In genomic region chr5:107673368-107674136, GRCh38 we compare ENCODE assay signal across 8 cellular contexts. TPM values are rescaled to one million over a fixed set of nuclear protein-coding genes. Genes with fewer than 3 reads are reported as not detected.
A peak's percentile ranks its signal among the peaks of the same experiment; 100 is the strongest.
DNase-seq lines count a peak whose midpoint lies in the region; ATAC-seq and TF ChIP-seq lines count a peak whose summit lies in the region.

No MANE protein-coding gene starts in this region.

- peak overlapping the region; percentile 65 for H3K4me3 Mint-ChIP-seq in activated T-helper 17 cell treated with anti-CD3 and anti-CD28 coated beads, Interleukin-2, amount 50 U/mL, for 72 hours
- peak overlapping the region; percentile 79 to 97 (median 87) for H3K4me3 Mint-ChIP-seq in naive thymus-derived CD8-positive, alpha-beta T cell
- peak overlapping the region; percentile 79 for H3K4me3 Mint-ChIP-seq in stimulated activated naive B cell treated with anti-CD40 and anti-IgM and Interleukin-4, amounts not matched to agents 10 μg/mL and 1 μg/mL and 100 μg/mL, for 72 hours

- in situ Hi-C loops in Panc1 (cut with HindIII; ENCODE audit: low pct_unique_long_range_greater_than_20kb, low sequenced_read_pairs) = no loop called here

- peak overlapping the region; percentile 83 to 86 for H3K4me3 ChIP-seq in Panc1 (ENCODE audit: low read depth in 2 of 2, low read length in 2 of 2)
- H3K4me3 ChIP-seq in fibroblast of lung (replicated peaks in 1 of 4; ENCODE audit: control extremely low read depth in 1 of 4, insufficient read depth in 1 of 4, low read depth in 3 of 4, low read length in 4 of 4) = peak overlapping the region; percentile 71 to 76 (median 74)

- no peak for TF ChIP-seq EP300 in Ishikawa (IDR thresholded peaks at IDR 0.05; ENCODE audit: borderline replicate concordance)

- H3K27me3 ChIP-seq in Panc1 (ENCODE audit: control insufficient read depth, insufficient read depth, low read length) (no peaks in the 10 kb centered on the region; the same call in 1 of the 2 replicates), fibroblast of lung (ENCODE audit: control insufficient read depth, insufficient read depth, low read length) (no peaks in the 10 kb centered on the region)

- H3K4me1 ChIP-seq in Panc1 (ENCODE audit: control insufficient read depth, insufficient read depth, low read length) = peaks cover 2% of the 10 kb centered on the region
- no peaks in the 10 kb centered on the region for H3K4me1 ChIP-seq in fibroblast of lung (ENCODE audit: control insufficient read depth, extremely low read depth, insufficient read depth, low read length)

- peak overlapping the region; percentile 96 for H3K4me2 ChIP-seq in fibroblast of lung (ENCODE audit: extremely low read depth, insufficient read depth, low read length)

- ATAC-seq in GM21717 (IDR thresholded peaks at IDR 0.05; ENCODE audit: unreplicated experiment) (peak; percentile 82), Panc1 (peak; percentile 64)
- peak; percentile 81 for ATAC-seq in activated T-helper 17 cell treated with anti-CD3 and anti-CD28 coated beads, Interleukin-2, amount 50 U/mL, for 72 hours (replicated peaks)
- peak; percentile 69 to 81 for ATAC-seq in naive thymus-derived CD8-positive, alpha-beta T cell
- ATAC-seq in stimulated activated naive B cell treated with anti-CD40 and anti-IgM and Interleukin-4, amounts not matched to agents 10 μg/mL and 1 μg/mL and 100 μg/mL, for 72 hours (replicated peaks) = peak; percentile 82 to 83

- CTCF ChIA-PET in Panc1 (lab: Charles Lee) = no interaction called here

- H3K27me3 Mint-ChIP-seq in activated T-helper 17 cell treated with anti-CD3 and anti-CD28 coated beads, Interleukin-2, amount 50 U/mL, for 72 hours = peaks cover 53% of the 10 kb centered on the region
- peaks cover 27 to 75% (median 57%) of the 10 kb centered on the region in 5 donors for H3K27me3 Mint-ChIP-seq in naive thymus-derived CD8-positive, alpha-beta T cell
- peaks cover 63 to 73% of the 10 kb centered on the region in 2 donors for H3K27me3 Mint-ChIP-seq in stimulated activated naive B cell treated with anti-CD40 and anti-IgM and Interleukin-4, amounts not matched to agents 10 μg/mL and 1 μg/mL and 100 μg/mL, for 72 hours

- TF ChIP-seq CTCF in Panc1 (IDR thresholded peaks at IDR 0.05) = peak; percentile 97
- peak; percentile 98 to 99 for TF ChIP-seq CTCF in fibroblast of lung (conservative IDR thresholded peaks at IDR 0.05 in 1 of 2, IDR thresholded peaks at IDR 0.05 in 1 of 2; ENCODE audit: low read depth in 1 of 2, low read length in 2 of 2)

- H4K20me1 ChIP-seq in fibroblast of lung (ENCODE audit: control insufficient read depth, extremely low read depth, insufficient read depth, low read length) = no peaks in the 10 kb centered on the region

- H3K27ac ChIP-seq in Panc1 (ENCODE audit: low read length) (peak overlapping the region; percentile 92), fibroblast of lung (ENCODE audit: insufficient read depth, low read length) (peak overlapping the region; percentile 62)

- no TSS peak for BruUV-seq in Panc1 (replicated peaks; lab: Mats Ljungman, UMichigan)

- no peak overlapping the region for H3K27ac Mint-ChIP-seq in activated T-helper 17 cell treated with anti-CD3 and anti-CD28 coated beads, Interleukin-2, amount 50 U/mL, for 72 hours
- peak overlapping the region in 1 of 10 donors; percentile 75 for H3K27ac Mint-ChIP-seq in naive thymus-derived CD8-positive, alpha-beta T cell
- no peak overlapping the region for H3K27ac Mint-ChIP-seq in stimulated activated naive B cell treated with anti-CD40 and anti-IgM and Interleukin-4, amounts not matched to agents 10 μg/mL and 1 μg/mL and 100 μg/mL, for 72 hours

- POLR2A ChIA-PET in Panc1 (lab: Charles Lee) = no interaction called here
- POLR2A ChIA-PET in naive thymus-derived CD8-positive, alpha-beta T cell (lab: Charles Lee) = no interaction called here

- DNase-seq in DMS53 (lab: John Stamatoyannopoulos, UW) (peak; percentile 97), Panc1 (ENCODE audit: low read depth, low spot score) (no peak), fibroblast of lung (ENCODE audit: low read depth in 2 of 2) (peak; percentile 81 to 93)
- DNase-seq in naive thymus-derived CD8-positive, alpha-beta T cell = peak; percentile 26 to 69 (median 52)
- DNase-seq in stimulated activated naive B cell treated with anti-CD40 and anti-IgM and Interleukin-4, amounts not matched to agents 10 μg/mL and 1 μg/mL and 100 μg/mL, for 72 hours = peak; percentile 55

- H3K9ac ChIP-seq in fibroblast of lung (ENCODE audit: insufficient read depth, low read length) = no peak overlapping the region

- TF ChIP-seq RAD21 in Ishikawa (IDR thresholded peaks at IDR 0.05; ENCODE audit: low read depth) = peak; percentile 97

- no peaks in the 10 kb centered on the region for H3K36me3 Mint-ChIP-seq in activated T-helper 17 cell treated with anti-CD3 and anti-CD28 coated beads, Interleukin-2, amount 50 U/mL, for 72 hours (ENCODE audit: low read depth)
- H3K36me3 Mint-ChIP-seq in naive thymus-derived CD8-positive, alpha-beta T cell = peaks cover 0 to 6% (median 0%) of the 10 kb centered on the region in 3 donors
- peaks cover 0 to 5% of the 10 kb centered on the region in 2 donors for H3K36me3 Mint-ChIP-seq in stimulated activated naive B cell treated with anti-CD40 and anti-IgM and Interleukin-4, amounts not matched to agents 10 μg/mL and 1 μg/mL and 100 μg/mL, for 72 hours

- intact Hi-C loops in Panc1 (cut with micrococcal nuclease; ENCODE audit: unreplicated experiment) = loop anchor here (5.0 to 10.0 kb wide), 2 partner anchors 101 to 559 kb away; no protein-coding TSS in a partner anchor

- H3K9me3 ChIP-seq in Panc1 (ENCODE audit: control insufficient read depth, insufficient read depth, low read depth, low read length) (no peaks in the 10 kb centered on the region), fibroblast of lung (ENCODE audit: control insufficient read depth, insufficient read depth, low read depth, low read length) (no peaks in the 10 kb centered on the region)

- no peaks in the 10 kb centered on the region for H3K9me3 Mint-ChIP-seq in activated T-helper 17 cell treated with anti-CD3 and anti-CD28 coated beads, Interleukin-2, amount 50 U/mL, for 72 hours
- H3K9me3 Mint-ChIP-seq in naive thymus-derived CD8-positive, alpha-beta T cell = peaks cover 0 to 2% (median 0%) of the 10 kb centered on the region in 9 donors
- no peaks in the 10 kb centered on the region for H3K9me3 Mint-ChIP-seq in stimulated activated naive B cell treated with anti-CD40 and anti-IgM and Interleukin-4, amounts not matched to agents 10 μg/mL and 1 μg/mL and 100 μg/mL, for 72 hours

- peaks cover 2% of the 10 kb centered on the region for H3K79me2 ChIP-seq in fibroblast of lung (ENCODE audit: control insufficient read depth, insufficient read depth, low read length)

- H3K4me1 Mint-ChIP-seq in activated T-helper 17 cell treated with anti-CD3 and anti-CD28 coated beads, Interleukin-2, amount 50 U/mL, for 72 hours = peaks cover 5% of the 10 kb centered on the region
- H3K4me1 Mint-ChIP-seq in naive thymus-derived CD8-positive, alpha-beta T cell = peaks cover 19 to 37% (median 31%) of the 10 kb centered on the region in 4 donors
- H3K4me1 Mint-ChIP-seq in stimulated activated naive B cell treated with anti-CD40 and anti-IgM and Interleukin-4, amounts not matched to agents 10 μg/mL and 1 μg/mL and 100 μg/mL, for 72 hours = peaks cover 26 to 46% of the 10 kb centered on the region in 2 donors

- H3K36me3 ChIP-seq in Panc1 (ENCODE audit: control insufficient read depth, insufficient read depth, low read length) = no peaks in the 10 kb centered on the region
- H3K36me3 ChIP-seq in fibroblast of lung (ENCODE audit: control insufficient read depth, insufficient read depth, low read length) = no peaks in the 10 kb centered on the region

- H2AFZ ChIP-seq in fibroblast of lung (ENCODE audit: low read length) = no peak overlapping the region

TF ChIP-seq in Ishikawa, 13 proteins besides CTCF, POLR2A, EP300 and RAD21:
- no peak for TF ChIP-seq TEAD4 (IDR thresholded peaks at IDR 0.05)
- TF ChIP-seq TCF12 (IDR thresholded peaks at IDR 0.05; ENCODE audit: low read depth) = peak; percentile 23; the same call in 1 of the 2 replicates
- TF ChIP-seq MAX (IDR thresholded peaks at IDR 0.05) = no peak
- no peak for TF ChIP-seq YY1 (IDR thresholded peaks at IDR 0.05; ENCODE audit: low read depth)
- peak; percentile 43; the same call in 1 of the 2 replicates for TF ChIP-seq ZBTB7A (IDR thresholded peaks at IDR 0.05; ENCODE audit: low read depth)

RNA-seq across cellular contexts. Expression of gene EFNA5, which starts 2.8 kb away (rescaled TPM):
- 30.5 TPM for total RNA-seq in Panc1 (2021; ENCODE audit: unreplicated experiment)
- polyA plus RNA-seq in Panc1 (2012; ENCODE audit: insufficient read length) = 5.5 TPM
- total RNA-seq in activated T-helper 17 cell treated with anti-CD3 and anti-CD28 coated beads, Interleukin-2, amount 50 U/mL, for 72 hours = not detected
- 1.8 and 3.5 TPM in 2 replicates for total RNA-seq in fibroblast of lung
- 3.7 and 4.3 TPM in 2 replicates for polyA plus RNA-seq in fibroblast of lung
- polyA plus RNA-seq in fibroblast of lung (2012) = 3.9 and 5.6 TPM in 2 replicates
- polyA minus RNA-seq in fibroblast of lung (ENCODE audit: low replicate concordance) = 5.6 and 13.6 TPM in 2 replicates
- not detected for total RNA-seq in naive thymus-derived CD8-positive, alpha-beta T cell
- polyA plus RNA-seq in naive thymus-derived CD8-positive, alpha-beta T cell = under 1 TPM in 1 of 3 donors, not detected in 2; 0.03 TPM
